ENCODE assay signal across 10 cellular contexts in the genomic region with DNA sequence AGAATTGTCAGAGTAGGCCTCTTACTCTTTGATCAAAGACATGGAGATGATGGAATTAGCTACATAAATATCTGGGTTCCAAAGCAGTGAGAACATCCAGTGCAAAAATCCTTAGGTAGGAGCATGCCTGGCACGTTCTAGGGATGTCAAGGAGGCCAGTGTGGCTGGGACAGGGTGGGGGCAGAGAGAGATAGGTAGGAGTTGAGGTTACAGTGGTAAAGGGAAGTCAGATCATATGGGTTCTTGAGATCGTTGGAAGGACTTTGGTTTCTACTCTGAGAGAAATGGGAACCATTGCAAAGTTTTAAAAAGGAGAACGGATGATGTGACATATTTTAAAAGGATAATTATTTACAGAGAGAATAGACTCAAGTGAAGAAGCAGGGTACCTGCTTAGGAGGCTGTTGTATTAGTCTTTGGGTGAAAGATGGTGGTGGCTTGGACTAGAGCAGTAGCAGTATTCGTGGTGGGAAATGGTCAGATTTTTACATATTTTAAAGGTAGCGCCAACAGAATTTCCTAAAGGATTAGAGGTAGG. TPM values are rescaled to one million over a fixed set of nuclear protein-coding genes. Genes with fewer than 3 reads are reported as not detected.
DNase-seq lines count a peak whose midpoint lies in the region; ATAC-seq and TF ChIP-seq lines count a peak whose summit lies in the region.
"Had no signal": no experiment of that assay in that cellular context is flagged by ENCODE, and none has a peak within 500 bp of the region (broad histone marks: within the 10 kb centered on the region; RNA-seq: fewer than 3 reads in every experiment).

No MANE protein-coding gene starts in this region.

- H3K4me3 ChIP-seq in neutrophil (ENCODE audit: low read depth in 1 of 2, low read length in 1 of 2) (peak overlapping the region; percentile 3 to 43), right atrium auricular region (no peak overlapping the region)
- H3K4me3 ChIP-seq: HAP-1, heart right ventricle had no signal

- DNase-seq in SKM-1 (lab: John Stamatoyannopoulos, UW; ENCODE audit: unreplicated experiment) (peak; percentile 16), SW480 (ENCODE audit: low spot score) (no peak), right atrium auricular region (ENCODE audit: low spot score) (no peak), COLO668 (lab: John Stamatoyannopoulos, UW; ENCODE audit: unreplicated experiment) (no peak)
- no peak for DNase-seq in effector CD8-positive, alpha-beta T cell (lab: John Stamatoyannopoulos, UW)

- no peaks in the 10 kb centered on the region for H3K36me3 ChIP-seq in neutrophil
- no peaks in the 10 kb centered on the region for H3K36me3 ChIP-seq in right atrium auricular region
- H3K36me3 ChIP-seq: HAP-1, heart right ventricle had no signal

- ATAC-seq in GM19025 (IDR thresholded peaks at IDR 0.05; ENCODE audit: low read depth, unreplicated experiment) = peak; percentile 18
- peak; percentile 10 for ATAC-seq in HG02759 (IDR thresholded peaks at IDR 0.05; ENCODE audit: unreplicated experiment)

- TF ChIP-seq CTCF in neutrophil (IDR thresholded peaks at IDR 0.05) (no peak), right atrium auricular region (IDR thresholded peaks at IDR 0.05) (no peak)

- H3K9me3 ChIP-seq in neutrophil (no peaks in the 10 kb centered on the region), right atrium auricular region (no peaks in the 10 kb centered on the region)
- H3K9me3 ChIP-seq: HAP-1, heart right ventricle had no signal

- H3K27ac ChIP-seq in neutrophil (peak overlapping the region; percentile 97), right atrium auricular region (no peak overlapping the region)

- H3K27me3 ChIP-seq in neutrophil = no peaks in the 10 kb centered on the region
- no peaks in the 10 kb centered on the region for H3K27me3 ChIP-seq in right atrium auricular region

- H3K4me1 ChIP-seq in neutrophil (ENCODE audit: control insufficient read depth in 1 of 2, insufficient read depth in 1 of 2, low read depth in 1 of 2, low read length in 1 of 2) = peaks cover 30 to 37% of the 10 kb centered on the region in 2 experiments
- no peaks in the 10 kb centered on the region for H3K4me1 ChIP-seq in right atrium auricular region

RNA-seq across cellular contexts. Expression of gene ATP2B1, which starts 47.5 kb away (rescaled TPM):
- total RNA-seq in right atrium auricular region = 10 to 100 TPM; 14.9 to 18.5 TPM

Comparison
In these comparisons a context has a peak if more than half of its experiments do, and no peak if none do; other contexts are left out.
1. H3K4me3 ChIP-seq: peak in neutrophil (2 of 2); none in right atrium auricular region (0 of 2).